ENCODE assay signal across 15 cellular contexts in genomic region chr3:42205800-42206514, GRCh38.
DNase-seq lines count a peak whose midpoint lies in the region; ATAC-seq, FAIRE-seq and TF ChIP-seq lines count a peak whose summit lies in the region.
"Had no signal": no experiment of that assay in that cellular context is flagged by ENCODE, and none has a peak within 500 bp of the region (broad histone marks: within the 10 kb centered on the region; RNA-seq: fewer than 3 reads in every experiment).

No MANE protein-coding gene starts in this region.

- ATAC-seq in GM18511 (IDR thresholded peaks at IDR 0.05; ENCODE audit: unreplicated experiment) = peak; percentile 97
- ATAC-seq in GM21360 (IDR thresholded peaks at IDR 0.05; ENCODE audit: unreplicated experiment) = peak; percentile 95
- peak; percentile 85 for ATAC-seq in HG02973 (IDR thresholded peaks at IDR 0.05; ENCODE audit: unreplicated experiment)
- peak; percentile 97 for ATAC-seq in GM12878
- ATAC-seq in naive thymus-derived CD4-positive, alpha-beta T cell = no peak
- ATAC-seq: naive thymus-derived CD8-positive, alpha-beta T cell had no signal

- no peaks in the 10 kb centered on the region for H3K27me3 ChIP-seq in GM12878 (replicated peaks in 1 of 2; ENCODE audit: control insufficient read depth in 2 of 2, insufficient read depth in 2 of 2, low read length in 1 of 2)
- no peaks in the 10 kb centered on the region for H3K27me3 ChIP-seq in naive thymus-derived CD4-positive, alpha-beta T cell (ENCODE audit: control insufficient read depth in 2 of 2, insufficient read depth in 2 of 2, low read length in 2 of 2)

- H3K27ac ChIP-seq in GM12878 (ENCODE audit: control insufficient read depth, insufficient read depth) = peak overlapping the region; percentile 57
- H3K27ac ChIP-seq in naive thymus-derived CD4-positive, alpha-beta T cell (ENCODE audit: low read depth, low read length) = no peak overlapping the region

- POLR2A ChIA-PET in GM12878 (lab: Charles Lee) = no interaction called here
- POLR2A ChIA-PET in naive thymus-derived CD4-positive, alpha-beta T cell (lab: Charles Lee) = no interaction called here

- H3K9me3 Mint-ChIP-seq in naive thymus-derived CD4-positive, alpha-beta T cell = peaks cover 0 to 5% (median 0%) of the 10 kb centered on the region in 11 donors
- H3K9me3 Mint-ChIP-seq: CD8-positive, alpha-beta memory T cell had no signal

- intact Hi-C loops in GM12878 (cut with micrococcal nuclease; ENCODE audit: unreplicated experiment) = no loop called here
- intact Hi-C loops in naive thymus-derived CD4-positive, alpha-beta T cell (cut with micrococcal nuclease) = no loop called here

- BruUV-seq in GM12878 (replicated peaks; lab: Mats Ljungman, UMichigan) = no TSS peak

- H3K9me3 ChIP-seq in GM12878 (replicated peaks; ENCODE audit: control insufficient read depth, insufficient read depth, low read length) = no peaks in the 10 kb centered on the region
- no peaks in the 10 kb centered on the region for H3K9me3 ChIP-seq in naive thymus-derived CD4-positive, alpha-beta T cell (ENCODE audit: control insufficient read depth in 2 of 3, low read length in 3 of 3)

- H3K9ac ChIP-seq in GM12878 (ENCODE audit: control insufficient read depth, insufficient read depth, low read length) = no peak overlapping the region

- no peak for TF ChIP-seq CTCF in GM12878 (IDR thresholded peaks at IDR 0.05 in 2 of 3, conservative IDR thresholded peaks at IDR 0.05 in 1 of 3; ENCODE audit: control insufficient read depth in 2 of 3, extremely low read depth in 1 of 3, insufficient read depth in 1 of 3, low read depth in 3 of 3, low read length in 3 of 3)

- in situ Hi-C loops in GM12878 (cut with MboI) = no loop called here

- TF ChIP-seq POLR2A in GM12878 (IDR thresholded peaks at IDR 0.05; ENCODE audit: low read depth, low read length) = no peak

- peak; percentile 97 for FAIRE-seq in GM12878 (lab: Jason Lieb, UNC)
- FAIRE-seq: endometrium had no signal

- H3K4me1 ChIP-seq in GM12878 (ENCODE audit: control insufficient read depth, insufficient read depth, low read length) = peaks cover 27% of the 10 kb centered on the region
- H3K4me1 ChIP-seq in naive thymus-derived CD4-positive, alpha-beta T cell (ENCODE audit: control insufficient read depth in 2 of 2, insufficient read depth in 2 of 2, low read length in 2 of 2) = no peaks in the 10 kb centered on the region

- no peak overlapping the region for H2AFZ ChIP-seq in GM12878 (ENCODE audit: control insufficient read depth, low read depth, low read length)

- WGBS in GM12878 (ENCODE audit: insufficient coverage, insufficient replicate concordance, low lambda C conversion rate, missing lambda C conversion rate) = 49% methylated on average over 4 of the region's 4 CpGs

- no peaks in the 10 kb centered on the region for H3K27me3 Mint-ChIP-seq in naive thymus-derived CD4-positive, alpha-beta T cell
- H3K27me3 Mint-ChIP-seq: CD8-positive, alpha-beta memory T cell; naive thymus-derived CD8-positive, alpha-beta T cell had no signal

- peaks cover 14 to 67% (median 36%) of the 10 kb centered on the region in 5 donors for H3K36me3 Mint-ChIP-seq in naive thymus-derived CD4-positive, alpha-beta T cell

- no peak; a peak in 1 of 4 replicates for TF ChIP-seq EP300 in GM12878 (IDR thresholded peaks at IDR 0.05; ENCODE audit: borderline replicate concordance in 1 of 2, control insufficient read depth in 1 of 2, low read depth in 2 of 2, low read length in 2 of 2)

- DNase-seq in GM12878 (ENCODE audit: low read depth, low spot score) = peak; percentile 85
- DNase-seq in naive thymus-derived CD4-positive, alpha-beta T cell = no peak
- no peak for DNase-seq in activated CD4-positive, alpha-beta T cell treated with anti-CD3 and anti-CD28 coated beads for 48 hours
- DNase-seq in activated CD8-positive, alpha-beta memory T cell treated with anti-CD3 and anti-CD28 coated beads, Interleukin-2, amount 50 U/mL, for 4 hours = no peak
- DNase-seq in activated gamma-delta T cell (lab: John Stamatoyannopoulos, UW) = no peak
- DNase-seq: activated CD8-positive, alpha-beta memory T cell treated with anti-CD3 and anti-CD28 coated beads for 24 hours; CD8-positive, alpha-beta memory T cell; naive thymus-derived CD8-positive, alpha-beta T cell; NCI-H1092; stimulated activated naive CD4-positive, alpha-beta T cell; SW 1271 had no signal

- no peak for TF ChIP-seq RAD21 in GM12878 (IDR thresholded peaks at IDR 0.05; ENCODE audit: insufficient read depth, low read depth, low read length)

- no peak overlapping the region for H3K27ac Mint-ChIP-seq in naive thymus-derived CD4-positive, alpha-beta T cell
- H3K27ac Mint-ChIP-seq: CD8-positive, alpha-beta memory T cell had no signal

- H3K36me3 ChIP-seq in GM12878 (ENCODE audit: control insufficient read depth in 2 of 2, insufficient read depth in 2 of 2, low read length in 1 of 2) = peaks cover 15 to 32% of the 10 kb centered on the region in 2 experiments
- peaks cover 0 to 62% (median 0%) of the 10 kb centered on the region in 3 experiments for H3K36me3 ChIP-seq in naive thymus-derived CD4-positive, alpha-beta T cell (ENCODE audit: control insufficient read depth in 2 of 3, insufficient read depth in 3 of 3, low read length in 3 of 3)

- H3K4me3 Mint-ChIP-seq in naive thymus-derived CD4-positive, alpha-beta T cell = no peak overlapping the region
- H3K4me3 Mint-ChIP-seq: CD8-positive, alpha-beta memory T cell; naive thymus-derived CD8-positive, alpha-beta T cell had no signal

- CTCF ChIA-PET in GM12878 (lab: Yijun Ruan, JAX) = interaction anchor here (0.8 to 4.4 kb wide), 4 partner anchors 9 to 342 kb away, joined by 3 to 24 read pairs (median 4); no protein-coding TSS in a partner anchor
- CTCF ChIA-PET in naive thymus-derived CD4-positive, alpha-beta T cell (lab: Charles Lee) = no interaction called here

- no peak overlapping the region for H3K4me2 ChIP-seq in GM12878 (ENCODE audit: control insufficient read depth, insufficient read depth)

- SMC1A ChIA-PET in GM12878 (lab: Charles Lee; ENCODE audit: uncharacterized antibody, unreplicated experiment) = interaction anchor here (1.0 to 2.3 kb wide), 5 partner anchors 8 to 87 kb away, joined by 4 to 12 read pairs (median 9); no protein-coding TSS in a partner anchor

- RAD21 ChIA-PET in GM12878 (lab: Charles Lee; ENCODE audit: unreplicated experiment) = interaction anchor here (2.2 kb wide), 1 partner anchor 11 kb away, joined by 8 read pairs; no protein-coding TSS in a partner anchor

- no peak overlapping the region for H3K4me3 ChIP-seq in GM12878
- H3K4me3 ChIP-seq in naive thymus-derived CD4-positive, alpha-beta T cell (ENCODE audit: low read length) = no peak overlapping the region

- H3K79me2 ChIP-seq in GM12878 (ENCODE audit: control insufficient read depth, insufficient read depth, low read length) = no peaks in the 10 kb centered on the region

- no peaks in the 10 kb centered on the region for H4K20me1 ChIP-seq in GM12878 (ENCODE audit: control insufficient read depth, insufficient read depth)

- H3K4me1 Mint-ChIP-seq in naive thymus-derived CD4-positive, alpha-beta T cell = no peaks in the 10 kb centered on the region
- H3K4me1 Mint-ChIP-seq: CD8-positive, alpha-beta memory T cell had no signal

TF ChIP-seq in GM12878, 131 proteins besides CTCF, POLR2A, EP300 and RAD21 (continues in another document):
- TF ChIP-seq ZNF217 (IDR thresholded peaks at IDR 0.05) (no peak), IRF4 (IDR thresholded peaks at IDR 0.05; ENCODE audit: low read depth, low read length) (0 out of 2 replicates have a peak, but pooled peaks have one; percentile 11), MEF2A (IDR thresholded peaks at IDR 0.05; ENCODE audit: insufficient read depth, low read depth, low read length) (peak; percentile 44; the same call in 1 of the 2 replicates), CREB1 (IDR thresholded peaks at IDR 0.05; ENCODE audit: low read depth) (no peak), JUND (IDR thresholded peaks at IDR 0.05; ENCODE audit: low read depth, low read length) (no peak), HDAC6 (IDR thresholded peaks at IDR 0.05; ENCODE audit: unreplicated experiment) (no peak), CREM (IDR thresholded peaks at IDR 0.05; ENCODE audit: low read depth) (0 out of 2 replicates have a peak, but pooled peaks have one; percentile 25), BCL11A (IDR thresholded peaks at IDR 0.05; ENCODE audit: low read depth, low read length) (0 out of 2 replicates have a peak, but pooled peaks have one; percentile 21), EED (IDR thresholded peaks at IDR 0.05; ENCODE audit: low read depth) (peak; percentile 51)
- TF ChIP-seq, protein P1, sequence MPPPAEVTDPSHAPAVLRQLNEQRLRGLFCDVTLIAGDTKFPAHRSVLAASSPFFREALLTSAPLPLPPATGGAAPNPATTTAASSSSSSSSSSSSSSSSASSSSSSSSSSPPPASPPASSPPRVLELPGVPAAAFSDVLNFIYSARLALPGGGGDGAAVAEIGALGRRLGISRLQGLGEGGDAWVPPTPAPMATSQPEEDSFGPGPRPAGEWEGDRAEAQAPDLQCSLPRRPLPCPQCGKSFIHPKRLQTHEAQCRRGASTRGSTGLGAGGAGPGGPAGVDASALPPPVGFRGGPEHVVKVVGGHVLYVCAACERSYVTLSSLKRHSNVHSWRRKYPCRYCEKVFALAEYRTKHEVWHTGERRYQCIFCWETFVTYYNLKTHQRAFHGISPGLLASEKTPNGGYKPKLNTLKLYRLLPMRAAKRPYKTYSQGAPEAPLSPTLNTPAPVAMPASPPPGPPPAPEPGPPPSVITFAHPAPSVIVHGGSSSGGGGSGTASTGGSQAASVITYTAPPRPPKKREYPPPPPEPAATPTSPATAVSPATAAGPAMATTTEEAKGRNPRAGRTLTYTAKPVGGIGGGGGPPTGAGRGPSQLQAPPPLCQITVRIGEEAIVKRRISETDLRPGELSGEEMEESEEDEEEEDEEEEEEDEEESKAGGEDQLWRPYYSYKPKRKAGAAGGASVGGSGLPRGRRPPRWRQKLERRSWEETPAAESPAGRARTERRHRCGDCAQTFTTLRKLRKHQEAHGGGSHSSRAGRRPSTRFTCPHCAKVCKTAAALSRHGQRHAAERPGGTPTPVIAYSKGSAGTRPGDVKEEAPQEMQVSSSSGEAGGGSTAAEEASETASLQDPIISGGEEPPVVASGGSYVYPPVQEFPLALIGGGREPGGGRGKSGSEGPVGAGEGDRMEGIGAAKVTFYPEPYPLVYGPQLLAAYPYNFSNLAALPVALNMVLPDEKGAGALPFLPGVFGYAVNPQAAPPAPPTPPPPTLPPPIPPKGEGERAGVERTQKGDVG (CRISPR knock-in tag; IDR thresholded peaks at IDR 0.05) = no peak
- TF ChIP-seq, protein P2, sequence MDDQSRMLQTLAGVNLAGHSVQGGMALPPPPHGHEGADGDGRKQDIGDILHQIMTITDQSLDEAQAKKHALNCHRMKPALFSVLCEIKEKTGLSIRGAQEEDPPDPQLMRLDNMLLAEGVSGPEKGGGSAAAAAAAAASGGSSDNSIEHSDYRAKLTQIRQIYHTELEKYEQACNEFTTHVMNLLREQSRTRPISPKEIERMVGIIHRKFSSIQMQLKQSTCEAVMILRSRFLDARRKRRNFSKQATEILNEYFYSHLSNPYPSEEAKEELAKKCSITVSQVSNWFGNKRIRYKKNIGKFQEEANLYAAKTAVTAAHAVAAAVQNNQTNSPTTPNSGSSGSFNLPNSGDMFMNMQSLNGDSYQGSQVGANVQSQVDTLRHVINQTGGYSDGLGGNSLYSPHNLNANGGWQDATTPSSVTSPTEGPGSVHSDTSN (IDR thresholded peaks at IDR 0.05; ENCODE audit: insufficient replicate concordance, low read depth, low read length) = peak; percentile 13
